Comparison of ENCODE assay signal across 8 cellular contexts in the genomic region with DNA sequence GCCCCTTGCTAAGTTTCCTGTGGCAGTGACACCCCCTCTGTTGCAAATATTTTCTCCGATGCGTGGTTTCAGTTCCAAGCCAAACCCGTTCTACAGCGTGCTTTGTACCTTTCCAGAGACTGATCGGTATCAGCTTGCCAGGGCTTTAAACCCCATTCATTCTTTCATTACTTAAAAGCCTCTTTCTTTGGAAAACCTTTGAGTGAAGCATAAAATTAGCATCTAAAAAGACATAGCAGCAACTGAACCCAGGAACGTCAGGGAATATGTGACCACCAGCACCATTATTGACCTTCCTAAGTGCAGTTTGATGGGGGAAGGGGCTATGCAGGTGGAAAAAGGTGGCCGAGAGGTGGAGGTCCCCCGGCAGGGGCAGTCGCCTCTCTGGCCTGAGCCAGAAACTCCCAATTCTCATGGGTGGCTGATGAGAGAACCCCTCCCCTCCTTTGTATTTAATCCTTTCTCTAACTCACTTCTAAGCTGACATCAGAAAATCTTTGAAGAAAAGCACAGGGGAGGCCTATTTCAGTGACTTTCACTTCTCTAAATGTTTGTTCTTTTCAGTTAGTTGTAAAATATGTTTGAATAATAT.
DNase-seq lines count a peak whose midpoint lies in the region; ATAC-seq and TF ChIP-seq lines count a peak whose summit lies in the region.

No MANE protein-coding gene starts in this region.

- peak; percentile 73 for DNase-seq in GM10248 (ENCODE audit: extremely low spot score)
- peak; percentile 83 for DNase-seq in H7
- DNase-seq in RWPE2 (ENCODE audit: low spot score) = no peak
- peak; percentile 82 for DNase-seq in left kidney (ENCODE audit: low read depth, low spot score)
- no peak for DNase-seq in NCI-H1436 treated with DMSO at 0.1 percent for 48 hours (lab: John Stamatoyannopoulos, UW)
- no peak for DNase-seq in left colon
- no peak for DNase-seq in SK-N-DZ (ENCODE audit: low spot score)
- no peak for DNase-seq in NCI-H2171 (lab: John Stamatoyannopoulos, UW)

- peak overlapping the region; percentile 15 for H3K27ac ChIP-seq in RWPE2 (ENCODE audit: poor library complexity, severe bottlenecking)

- no peak for TF ChIP-seq CTCF in GM10248 (IDR thresholded peaks at IDR 0.05; ENCODE audit: control extremely low read depth, extremely low read depth, low read depth, missing control alignments)
- TF ChIP-seq CTCF in RWPE2 (IDR thresholded peaks at IDR 0.05; ENCODE audit: poor library complexity, severe bottlenecking) = no peak

- peak; percentile 73 for ATAC-seq in RWPE2 (ENCODE audit: low read depth)
- ATAC-seq in left colon = no peak

- POLR2A ChIA-PET in GM10248 (lab: Yijun Ruan, JAX) = interaction anchor here (0.6 kb wide), 1 partner anchor 141 kb away, joined by 3 read pairs; no protein-coding TSS in a partner anchor

- peaks cover 14% of the 10 kb centered on the region for H3K4me1 ChIP-seq in RWPE2 (ENCODE audit: insufficient read depth, poor library complexity, severe bottlenecking)

- peaks cover 6% of the 10 kb centered on the region for H3K9me3 ChIP-seq in RWPE2 (ENCODE audit: severe bottlenecking)

- H3K36me3 ChIP-seq in H7 (replicated peaks; ENCODE audit: control insufficient read depth, insufficient read depth, low read length) (no peaks in the 10 kb centered on the region), RWPE2 (ENCODE audit: low read depth) (no peaks in the 10 kb centered on the region)

- H3K27me3 ChIP-seq in H7 (ENCODE audit: control insufficient read depth, insufficient read depth, low read length) (no peaks in the 10 kb centered on the region), RWPE2 (ENCODE audit: insufficient read depth, poor library complexity, severe bottlenecking) (no peaks in the 10 kb centered on the region)

- CTCF ChIA-PET in GM10248 (lab: Yijun Ruan, JAX) = interaction anchor here (1.0 to 1.1 kb wide), 3 partner anchors 41 to 117 kb away, joined by 3 to 4 read pairs (median 3); no protein-coding TSS in a partner anchor

- intact Hi-C loops in left colon (cut with DNase I, micrococcal nuclease) = no loop called here

- H3K4me3 ChIP-seq in H7 (ENCODE audit: insufficient read depth, low read depth, low read length) = no peak overlapping the region
- no peak overlapping the region for H3K4me3 ChIP-seq in RWPE2 (ENCODE audit: severe bottlenecking)

Comparison
In these comparisons a context has a peak if more than half of its experiments do, and no peak if none do; other contexts are left out.
1. DNase-seq: peak in GM10248 (single experiment), H7 (single experiment) and left kidney (single experiment); none in RWPE2 (single experiment), NCI-H1436 treated with DMSO at 0.1 percent for 48 hours (single experiment), left colon (0 of 2), SK-N-DZ (single experiment) and NCI-H2171 (single experiment).